ENCODE assay signal across 10 cellular contexts in genomic region chr4:86653237-86653865, GRCh38. TPM values are rescaled to one million over a fixed set of nuclear protein-coding genes. Genes with fewer than 3 reads are reported as not detected.
DNase-seq lines count a peak whose midpoint lies in the region; ATAC-seq and TF ChIP-seq lines count a peak whose summit lies in the region.
"Had no signal": no experiment of that assay in that cellular context is flagged by ENCODE, and none has a peak within 500 bp of the region (broad histone marks: within the 10 kb centered on the region; RNA-seq: fewer than 3 reads in every experiment).

No MANE protein-coding gene starts in this region.

- TF ChIP-seq POLR2A in suprapubic skin (IDR thresholded peaks at IDR 0.05) = no peak

- no peak for ATAC-seq in GM21390 (IDR thresholded peaks at IDR 0.05; ENCODE audit: unreplicated experiment)
- no peak for ATAC-seq in HG02763 (IDR thresholded peaks at IDR 0.05; ENCODE audit: unreplicated experiment)

- DNase-seq in Daoy (ENCODE audit: low read depth) (peak; percentile 4), HT-29 (ENCODE audit: low spot score) (peak; percentile 34), astrocyte of the spinal cord (ENCODE audit: low read depth, low spot score) (no peak), lung microvascular endothelial cell (ENCODE audit: low read depth in 2 of 2) (peak; percentile 43 to 48), GM03348 (ENCODE audit: low spot score) (no peak), suprapubic skin (ENCODE audit: low spot score in 2 of 2) (no peak)
- DNase-seq: NCI-H1417 treated with DMSO at 0.1 percent for 48 hours, nucleus accumbens had no signal

- no peak overlapping the region for H3K27ac ChIP-seq in suprapubic skin

- H3K4me3 ChIP-seq in astrocyte of the spinal cord (ENCODE audit: low read depth, low read length) (no peak overlapping the region), suprapubic skin (no peak overlapping the region)

- H3K36me3 ChIP-seq in suprapubic skin = peaks cover 2% of the 10 kb centered on the region

- H3K4me1 ChIP-seq in suprapubic skin = no peaks in the 10 kb centered on the region

- TF ChIP-seq CTCF in astrocyte of the spinal cord (IDR thresholded peaks at IDR 0.05; ENCODE audit: low read depth, low read length) = peak; percentile 31
- TF ChIP-seq CTCF in suprapubic skin (IDR thresholded peaks at IDR 0.05) = no peak

- in situ Hi-C loops in astrocyte of the spinal cord (cut with HindIII; ENCODE audit: low sequenced_read_pairs) = no loop called here

- TF ChIP-seq EP300 in suprapubic skin (IDR thresholded peaks at IDR 0.05) = no peak

- no peaks in the 10 kb centered on the region for H3K27me3 ChIP-seq in suprapubic skin

- 84% methylated on average over 4 of the region's 4 CpGs for WGBS in suprapubic skin

- peaks cover 19% of the 10 kb centered on the region for H3K9me3 ChIP-seq in suprapubic skin

RNA-seq across cellular contexts. Expression of gene PTPN13, which starts 59.2 kb away (rescaled TPM):
- 3.0 and 5.5 TPM in 2 replicates for total RNA-seq in Daoy (2014; rRNA removed; shearing (Covaris generic))
- total RNA-seq in HT-29 (2014; rRNA removed; shearing (Covaris generic)) = 6.1 and 8.9 TPM in 2 replicates
- 0.20 and 0.22 TPM in 2 replicates for total RNA-seq in lung microvascular endothelial cell
- 100 to 1,000 TPM in 3 of 4 donors, 10 to 100 TPM in 1; 97.3 to 146 (median 125) TPM for total RNA-seq in suprapubic skin

Comparison
In these comparisons a context has a peak if more than half of its experiments do, and no peak if none do; other contexts are left out.
1. DNase-seq: peak in Daoy (single experiment), HT-29 (single experiment) and lung microvascular endothelial cell (2 of 2); none in astrocyte of the spinal cord (single experiment), GM03348 (single experiment) and suprapubic skin (0 of 2).